25 cellular contexts compared by ENCODE assay signal in the genomic region with DNA sequence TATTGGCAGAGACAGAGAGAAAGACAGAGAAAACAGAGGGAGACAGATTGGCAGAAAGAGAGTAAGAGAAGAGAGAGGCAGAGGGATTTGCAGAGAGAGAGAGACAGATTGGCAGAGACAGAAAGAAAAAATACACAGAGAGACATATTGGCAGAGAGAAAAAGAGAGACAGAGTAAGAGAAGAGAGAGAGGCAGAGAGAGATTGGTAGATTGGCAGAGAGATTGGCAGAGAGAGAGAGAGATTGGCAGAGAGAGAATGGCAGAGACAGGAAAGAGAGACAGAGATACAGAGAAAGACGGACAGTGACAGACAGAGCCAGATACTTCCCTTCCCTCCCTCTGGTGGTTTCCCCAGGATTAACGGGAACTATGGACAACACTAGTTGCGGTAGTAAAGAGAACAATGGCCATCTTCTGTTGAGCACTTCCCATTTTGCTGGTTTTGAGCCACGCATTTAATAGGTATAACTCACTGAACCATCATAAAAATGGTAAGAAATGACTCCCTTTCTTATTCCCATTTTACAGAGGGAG. TPM values are rescaled to one million over a fixed set of nuclear protein-coding genes. Genes with fewer than 3 reads are reported as not detected.
DNase-seq lines count a peak whose midpoint lies in the region; FAIRE-seq and TF ChIP-seq lines count a peak whose summit lies in the region.
"Had no signal": no experiment of that assay in that cellular context is flagged by ENCODE, and none has a peak within 500 bp of the region (broad histone marks: within the 10 kb centered on the region; RNA-seq: fewer than 3 reads in every experiment).

No MANE protein-coding gene starts in this region.

- H3K79me2 ChIP-seq in keratinocyte (ENCODE audit: control insufficient read depth, insufficient read depth, low read length) = peaks cover 11% of the 10 kb centered on the region

- peak; percentile 64 for FAIRE-seq in keratinocyte (lab: Jason Lieb, UNC)
- FAIRE-seq: islet of Langerhans had no signal

- H3K9ac ChIP-seq in keratinocyte (ENCODE audit: control insufficient read depth, extremely low read depth, insufficient read depth, low read length) = no peak overlapping the region

- H3K27me3 ChIP-seq in SJCRH30 (no peaks in the 10 kb centered on the region), keratinocyte (ENCODE audit: control insufficient read depth, extremely low read depth, insufficient read depth, low read length) (peaks cover 4% of the 10 kb centered on the region)

- H3K4me1 ChIP-seq in HEK293 (ENCODE audit: control insufficient read depth, insufficient read depth, low read length) (no peaks in the 10 kb centered on the region), SJCRH30 (0 out of 2 replicates have a peak, but pooled peaks cover 3% of the 10 kb centered on the region), keratinocyte (ENCODE audit: control insufficient read depth, extremely low read depth, insufficient read depth, low read length) (peaks cover 11% of the 10 kb centered on the region)
- H3K4me1 ChIP-seq: HAP-1, psoas muscle had no signal

- H3K4me3 ChIP-seq in HEK293 (ENCODE audit: low read depth, low read length) = no peak overlapping the region
- H3K4me3 ChIP-seq in SJCRH30 = no peak overlapping the region
- H3K4me3 ChIP-seq in keratinocyte (ENCODE audit: control insufficient read depth in 2 of 3, extremely low read depth in 1 of 3, insufficient read depth in 2 of 3, low read depth in 1 of 3, low read length in 3 of 3) = no peak overlapping the region
- H3K4me3 ChIP-seq: esophagus squamous epithelium, HAP-1, heart left ventricle, MG63, psoas muscle, tibial artery had no signal

- H2AFZ ChIP-seq in keratinocyte (ENCODE audit: control insufficient read depth, low read length) = no peak overlapping the region

- no peak overlapping the region for H3K4me2 ChIP-seq in keratinocyte (ENCODE audit: control insufficient read depth, extremely low read depth, insufficient read depth, low read depth, low read length)

- TF ChIP-seq CTCF in HEK293 (tag by site-specific recombination; IDR thresholded peaks at IDR 0.05) (peak; percentile 59; the same call in 1 of the 2 replicates), keratinocyte (optimal IDR thresholded peaks at IDR 0.05 in 1 of 3, IDR thresholded peaks at IDR 0.05 in 1 of 3, conservative IDR thresholded peaks at IDR 0.05 in 1 of 3; ENCODE audit: extremely low read depth in 1 of 3, insufficient read depth in 2 of 3, low read length in 3 of 3) (peak; percentile 30 to 59 (median 40))

- dilution Hi-C loops in keratinocyte (cut with MboI; ENCODE audit: extremely low pct_ligation_motif_present, low sequenced_read_pairs) = loop anchor here (25.0 kb wide), 1 partner anchor 473 kb away; no protein-coding TSS in a partner anchor

- no peaks in the 10 kb centered on the region for H4K20me1 ChIP-seq in keratinocyte (ENCODE audit: control insufficient read depth, extremely low read depth, insufficient read depth, low read length)

- CTCF ChIA-PET in HEK293 (lab: Yijun Ruan, JAX) = interaction anchor here (0.5 to 6.1 kb wide), 4 partner anchors 26 to 487 kb away, joined by 3 to 69 read pairs (median 4); no protein-coding TSS in a partner anchor

- POLR2A ChIA-PET in HEK293 (lab: Yijun Ruan, JAX) = no interaction called here

- peak; percentile 30 for DNase-seq in DMS 273 (lab: John Stamatoyannopoulos, UW; ENCODE audit: unreplicated experiment)
- DNase-seq in DMS 273 treated with DMSO at 0.1 percent for 48 hours (lab: John Stamatoyannopoulos, UW) = no peak
- DNase-seq in SJCRH30 = peak; percentile 19 to 60
- no peak for DNase-seq in keratinocyte (ENCODE audit: low read depth, low spot score)
- no peak for DNase-seq in NOMO-1 (lab: John Stamatoyannopoulos, UW; ENCODE audit: unreplicated experiment in 2 of 2)
- DNase-seq in SK-N-DZ (ENCODE audit: low spot score) = no peak
- no peak for DNase-seq in stimulated activated CD4-positive, alpha-beta T cell treated with anti-CD3 and anti-CD28 coated beads, Interleukin-4, amount 100 ng/mL, for 1 hour
- DNase-seq: activated B cell treated with CpG ODN at 0.5 μM for 24 hours; activated CD8-positive, alpha-beta memory T cell treated with anti-CD3 and anti-CD28 coated beads for 24 hours; activated naive CD8-positive, alpha-beta T cell treated with anti-CD3 and anti-CD28 coated beads, Interleukin-2, amount 10 ng/mL, durations not matched to agents 7 days and 5 days; DND-41; esophagus squamous epithelium; heart left ventricle; MG63; NCI-H2081 treated with DMSO at 0.1 percent for 48 hours; NCI-H524 treated with DMSO at 0.1 percent for 48 hours; psoas muscle; tibial artery had no signal

- no peaks in the 10 kb centered on the region for H3K9me1 ChIP-seq in keratinocyte (ENCODE audit: control insufficient read depth, extremely low read depth, insufficient read depth, low read length)

- no peak overlapping the region for H3K27ac ChIP-seq in HEK293 (ENCODE audit: extremely low read depth, low read depth, low read length)
- H3K27ac ChIP-seq in SJCRH30 = no peak overlapping the region
- H3K27ac ChIP-seq in keratinocyte (ENCODE audit: control insufficient read depth, insufficient read depth, low read length) = no peak overlapping the region
- H3K27ac ChIP-seq: 22Rv1, esophagus squamous epithelium, heart left ventricle, psoas muscle, tibial artery had no signal

- no peaks in the 10 kb centered on the region for H3K9me3 ChIP-seq in HEK293 (ENCODE audit: control insufficient read depth, insufficient read depth, low read depth, low read length)
- no peaks in the 10 kb centered on the region for H3K9me3 ChIP-seq in SJCRH30 (replicated peaks)
- H3K9me3 ChIP-seq in keratinocyte (ENCODE audit: control insufficient read depth, low read depth, low read length) = no peaks in the 10 kb centered on the region
- H3K9me3 ChIP-seq: esophagus squamous epithelium, HAP-1, heart left ventricle, MG63, psoas muscle, tibial artery had no signal

- no peaks in the 10 kb centered on the region; a peak in 1 of 3 replicates for H3K36me3 ChIP-seq in HEK293 (ENCODE audit: control insufficient read depth in 2 of 2, insufficient read depth in 1 of 2, low read length in 2 of 2)
- H3K36me3 ChIP-seq in SJCRH30 = peaks cover 10% of the 10 kb centered on the region; the same call in 1 of the 2 replicates
- H3K36me3 ChIP-seq in keratinocyte (ENCODE audit: control insufficient read depth in 2 of 2, extremely low read depth in 1 of 2, insufficient read depth in 2 of 2, low read length in 2 of 2) = peaks cover 0 to under 1% of the 10 kb centered on the region in 2 experiments
- H3K36me3 ChIP-seq: esophagus squamous epithelium, HAP-1, heart left ventricle, MG63, tibial artery had no signal

TF ChIP-seq in HEK293, 187 proteins besides CTCF, POLR2A, EP300 and RAD21:
- TF ChIP-seq ZNF596 (tag by site-specific recombination; IDR thresholded peaks at IDR 0.05) = peak; percentile 87
- TF ChIP-seq ZNF112 (tag by site-specific recombination; IDR thresholded peaks at IDR 0.05) = no peak
- peak; percentile 57 for TF ChIP-seq ZNF366 (tag by site-specific recombination; conservative IDR thresholded peaks at IDR 0.05)

RNA-seq across cellular contexts. Expression of a gene that starts 2.6 kb away (rescaled TPM):
- total RNA-seq in SJCRH30 (2014; rRNA removed; shearing (Covaris generic)) = 119 and 131 TPM in 2 replicates
- polyA plus RNA-seq in keratinocyte = 2.8 to 11.4 TPM (median 5.6 TPM) in 3 replicates
- 1.8 TPM for polyA plus RNA-seq in keratinocyte (2011; ENCODE audit: low read depth)
- 6.2 and 7.2 TPM in 2 replicates for polyA plus RNA-seq in keratinocyte (2011; cell fraction: cytosol; rRNA removed)
- polyA plus RNA-seq in keratinocyte (2011; cell fraction: nucleus; rRNA removed) = 22.0 and 23.8 TPM in 2 replicates
- 3.9 and 15.9 TPM in 2 replicates for polyA plus RNA-seq in keratinocyte (2012; ENCODE audit: low replicate concordance)
- 9.7 to 66.6 TPM (median 22.5 TPM) in 3 replicates for polyA minus RNA-seq in keratinocyte
- 13.2 TPM for polyA minus RNA-seq in keratinocyte (2011; cell fraction: cytosol; rRNA and poly(A)+ RNA removed)
- polyA minus RNA-seq in keratinocyte (2011; cell fraction: nucleus; rRNA and poly(A)+ RNA removed) = 22.1 and 29.6 TPM in 2 replicates
- polyA plus RNA-seq in SK-N-DZ (2014; cell fraction: cytosol; rRNA removed) = not detected in 2 replicates
- not detected in 2 replicates for polyA plus RNA-seq in SK-N-DZ (2014; cell fraction: nucleus; rRNA removed)
- total RNA-seq: activated B cell treated with CpG ODN at 0.5 μM for 24 hours; activated naive CD8-positive, alpha-beta T cell treated with anti-CD3 and anti-CD28 coated beads, Interleukin-2, amount 10 ng/mL, durations not matched to agents 7 days and 5 days; activated T-helper 1 cell treated with anti-CD3 and anti-CD28 coated beads, Interleukin-12 subunit alpha, Interleukin-12 subunit beta, Interleukin-2, Interleukin-4 antibody, amounts not matched to agents 30 ng/mL and 10 ng/mL and 1 ng/mL, durations not matched to agents 14 hours and 24 hours and 36 hours; T-helper 1 cell treated with Interleukin-12 subunit alpha and Interleukin-12 subunit beta and Interleukin-4 antibody, amounts not matched to agents 30 ng/mL and 1 ng/mL, for 36 hours had no signal
- polyA plus RNA-seq: neural cell had no signal

Comparison
In these comparisons a context has a peak if more than half of its experiments do, and no peak if none do; other contexts are left out.
1. DNase-seq: peak in DMS 273 (single experiment) and SJCRH30 (2 of 2); none in DMS 273 treated with DMSO at 0.1 percent for 48 hours (single experiment), keratinocyte (single experiment), NOMO-1 (0 of 2), SK-N-DZ (single experiment) and stimulated activated CD4-positive, alpha-beta T cell treated with anti-CD3 and anti-CD28 coated beads, Interleukin-4, amount 100 ng/mL, for 1 hour (single experiment).